ENCODE assay signal across 17 cellular contexts in genomic region chr7:52507546-52507945, GRCh38.
"Had no signal": no experiment of that assay in that cellular context is flagged by ENCODE, and none has a peak within 500 bp of the region (broad histone marks: within the 10 kb centered on the region; RNA-seq: fewer than 3 reads in every experiment).

No MANE protein-coding gene starts in this region.

- DNase-seq: activated B cell treated with CpG ODN at 0.5 μM for 24 hours; activated CD4-positive, alpha-beta T cell treated with anti-CD3 and anti-CD28 coated beads, Interleukin-2, amount 10 ng/mL, durations not matched to agents 7 days and 5 days; activated CD8-positive, alpha-beta memory T cell treated with anti-CD3 and anti-CD28 coated beads, Interleukin-2, amount 50 U/mL, for 48 hours; activated naive CD4-positive, alpha-beta T cell; activated naive CD8-positive, alpha-beta T cell treated with anti-CD3 and anti-CD28 coated beads, Interleukin-2, amount 10 ng/mL, durations not matched to agents 7 days and 5 days; central memory CD4-positive, alpha-beta T cell; colonic mucosa; hippocampal formation; left ventricle myocardium inferior; naive thymus-derived CD4-positive, alpha-beta T cell; pancreas; sigmoid colon; spleen had no signal

- H3K27me3 Mint-ChIP-seq: activated B cell treated with CpG ODN at 0.5 μM for 24 hours; activated CD4-positive, alpha-beta T cell treated with anti-CD3 and anti-CD28 coated beads, Interleukin-2, amount 10 ng/mL, durations not matched to agents 7 days and 5 days; activated naive CD8-positive, alpha-beta T cell treated with anti-CD3 and anti-CD28 coated beads, Interleukin-2, amount 10 ng/mL, durations not matched to agents 7 days and 5 days; brain; naive thymus-derived CD4-positive, alpha-beta T cell had no signal

- H3K4me3 ChIP-seq: colonic mucosa, left ventricle myocardium inferior, pancreas, sigmoid colon, spleen, thoracic aorta had no signal

- H3K36me3 Mint-ChIP-seq: activated naive CD8-positive, alpha-beta T cell treated with anti-CD3 and anti-CD28 coated beads, Interleukin-2, amount 10 ng/mL, durations not matched to agents 7 days and 5 days; brain; naive thymus-derived CD4-positive, alpha-beta T cell had no signal

- H3K4me1 Mint-ChIP-seq: activated B cell treated with CpG ODN at 0.5 μM for 24 hours; activated CD4-positive, alpha-beta T cell treated with anti-CD3 and anti-CD28 coated beads, Interleukin-2, amount 10 ng/mL, durations not matched to agents 7 days and 5 days; activated naive CD8-positive, alpha-beta T cell treated with anti-CD3 and anti-CD28 coated beads, Interleukin-2, amount 10 ng/mL, durations not matched to agents 7 days and 5 days; naive thymus-derived CD4-positive, alpha-beta T cell had no signal

- H3K9me3 Mint-ChIP-seq: activated B cell treated with CpG ODN at 0.5 μM for 24 hours; activated CD4-positive, alpha-beta T cell treated with anti-CD3 and anti-CD28 coated beads, Interleukin-2, amount 10 ng/mL, durations not matched to agents 7 days and 5 days; brain had no signal

- H3K4me3 Mint-ChIP-seq: activated B cell treated with CpG ODN at 0.5 μM for 24 hours; activated CD4-positive, alpha-beta T cell treated with anti-CD3 and anti-CD28 coated beads, Interleukin-2, amount 10 ng/mL, durations not matched to agents 7 days and 5 days; activated naive CD8-positive, alpha-beta T cell treated with anti-CD3 and anti-CD28 coated beads, Interleukin-2, amount 10 ng/mL, durations not matched to agents 7 days and 5 days; activated T-helper 1 cell treated with anti-CD3 and anti-CD28 coated beads, Interleukin-12 subunit alpha, Interleukin-12 subunit beta, Interleukin-2, Interleukin-4 antibody, amounts not matched to agents 30 ng/mL and 10 ng/mL and 1 ng/mL, durations not matched to agents 14 hours and 24 hours and 36 hours; brain; naive thymus-derived CD4-positive, alpha-beta T cell had no signal

- H3K4me1 ChIP-seq: colonic mucosa, left ventricle myocardium inferior, pancreas, sigmoid colon, spleen had no signal

- H3K27ac ChIP-seq: colonic mucosa, left ventricle myocardium inferior, pancreas, sigmoid colon, spleen, thoracic aorta had no signal

- ATAC-seq: esophagus mucosa; naive thymus-derived CD4-positive, alpha-beta T cell; pancreas had no signal

- H3K9me3 ChIP-seq: colonic mucosa, left ventricle myocardium inferior, pancreas, sigmoid colon, spleen, thoracic aorta had no signal

- H3K36me3 ChIP-seq: colonic mucosa, left ventricle myocardium inferior, pancreas, sigmoid colon, spleen, thoracic aorta had no signal

- H3K27me3 ChIP-seq: colonic mucosa, pancreas, sigmoid colon, spleen had no signal

- H3K27ac Mint-ChIP-seq: activated B cell treated with CpG ODN at 0.5 μM for 24 hours; activated CD4-positive, alpha-beta T cell treated with anti-CD3 and anti-CD28 coated beads, Interleukin-2, amount 10 ng/mL, durations not matched to agents 7 days and 5 days; activated naive CD8-positive, alpha-beta T cell treated with anti-CD3 and anti-CD28 coated beads, Interleukin-2, amount 10 ng/mL, durations not matched to agents 7 days and 5 days; activated T-helper 1 cell treated with anti-CD3 and anti-CD28 coated beads, Interleukin-12 subunit alpha, Interleukin-12 subunit beta, Interleukin-2, Interleukin-4 antibody, amounts not matched to agents 30 ng/mL and 10 ng/mL and 1 ng/mL, durations not matched to agents 14 hours and 24 hours and 36 hours; brain; naive thymus-derived CD4-positive, alpha-beta T cell had no signal
